23 cellular contexts compared by ENCODE assay signal in genomic region chr13:77031869-77032268, GRCh38.
"Had no signal": no experiment of that assay in that cellular context is flagged by ENCODE, and none has a peak within 500 bp of the region (broad histone marks: within the 10 kb centered on the region; RNA-seq: fewer than 3 reads in every experiment).

No MANE protein-coding gene starts in this region.

- H3K27ac ChIP-seq: hepatocyte, left ventricle myocardium inferior, lower lobe of right lung, right atrium auricular region, sigmoid colon, skin epidermis, stomach had no signal

- H3K9me3 ChIP-seq: left ventricle myocardium inferior, lower lobe of right lung, right atrium auricular region, sigmoid colon, stomach had no signal

- H3K27me3 Mint-ChIP-seq: memory B cell; stimulated activated naive B cell treated with anti-CD40 and anti-IgM and Interleukin-4, amounts not matched to agents 10 μg/mL and 1 μg/mL and 100 μg/mL, for 72 hours had no signal

- H3K79me2 ChIP-seq: hepatocyte had no signal

- H3K36me3 ChIP-seq: left ventricle myocardium inferior, lower lobe of right lung, right atrium auricular region, sigmoid colon, stomach had no signal

- H3K27me3 ChIP-seq: hepatocyte, right atrium auricular region, sigmoid colon, stomach had no signal

- H3K9me3 Mint-ChIP-seq: endodermal cell; memory B cell; stimulated activated naive B cell treated with anti-CD40 and anti-IgM and Interleukin-4, amounts not matched to agents 10 μg/mL and 1 μg/mL and 100 μg/mL, for 72 hours had no signal

- FAIRE-seq: endothelial cell of umbilical vein had no signal

- H3K27ac Mint-ChIP-seq: endodermal cell; memory B cell; mesothelial cell of epicardium; nephron progenitor cell; stimulated activated naive B cell treated with anti-CD40 and anti-IgM and Interleukin-4, amounts not matched to agents 10 μg/mL and 1 μg/mL and 100 μg/mL, for 72 hours had no signal

- H3K4me3 ChIP-seq: hepatocyte, left ventricle myocardium inferior, lower lobe of right lung, right atrium auricular region, sigmoid colon, skin epidermis, stomach had no signal

- ATAC-seq: left cardiac atrium; lower lobe of right lung; stimulated activated naive B cell treated with anti-CD40 and anti-IgM and Interleukin-4, amounts not matched to agents 10 μg/mL and 1 μg/mL and 100 μg/mL, for 72 hours had no signal

- H3K4me2 ChIP-seq: hepatocyte had no signal

- DNase-seq: effector CD4-positive, alpha-beta T cell; endodermal cell; erythroblast; foreskin melanocyte; head of caudate nucleus; kidney; left cardiac atrium; left ventricle myocardium inferior; lower lobe of right lung; nephron progenitor cell; sigmoid colon; stimulated activated CD4-positive, alpha-beta T cell treated with anti-CD3 and anti-CD28 coated beads, Interleukin-2, amount 100 ng/mL, for 24 hours; stimulated activated CD4-positive, alpha-beta T cell treated with anti-CD3 and anti-CD28 coated beads, Interleukin-4, amount 100 ng/mL, for 4 hours; stimulated activated naive B cell treated with anti-CD40 and anti-IgM and Interleukin-4, amounts not matched to agents 10 μg/mL and 1 μg/mL and 100 μg/mL, for 72 hours; stomach; substantia nigra; trophoblast cell had no signal

- H3K4me3 Mint-ChIP-seq: endodermal cell; memory B cell; mesothelial cell of epicardium; nephron progenitor cell; stimulated activated naive B cell treated with anti-CD40 and anti-IgM and Interleukin-4, amounts not matched to agents 10 μg/mL and 1 μg/mL and 100 μg/mL, for 72 hours had no signal

- H2AFZ ChIP-seq: hepatocyte had no signal
